Comparison of ENCODE assay signal across 8 cellular contexts in the genomic region with DNA sequence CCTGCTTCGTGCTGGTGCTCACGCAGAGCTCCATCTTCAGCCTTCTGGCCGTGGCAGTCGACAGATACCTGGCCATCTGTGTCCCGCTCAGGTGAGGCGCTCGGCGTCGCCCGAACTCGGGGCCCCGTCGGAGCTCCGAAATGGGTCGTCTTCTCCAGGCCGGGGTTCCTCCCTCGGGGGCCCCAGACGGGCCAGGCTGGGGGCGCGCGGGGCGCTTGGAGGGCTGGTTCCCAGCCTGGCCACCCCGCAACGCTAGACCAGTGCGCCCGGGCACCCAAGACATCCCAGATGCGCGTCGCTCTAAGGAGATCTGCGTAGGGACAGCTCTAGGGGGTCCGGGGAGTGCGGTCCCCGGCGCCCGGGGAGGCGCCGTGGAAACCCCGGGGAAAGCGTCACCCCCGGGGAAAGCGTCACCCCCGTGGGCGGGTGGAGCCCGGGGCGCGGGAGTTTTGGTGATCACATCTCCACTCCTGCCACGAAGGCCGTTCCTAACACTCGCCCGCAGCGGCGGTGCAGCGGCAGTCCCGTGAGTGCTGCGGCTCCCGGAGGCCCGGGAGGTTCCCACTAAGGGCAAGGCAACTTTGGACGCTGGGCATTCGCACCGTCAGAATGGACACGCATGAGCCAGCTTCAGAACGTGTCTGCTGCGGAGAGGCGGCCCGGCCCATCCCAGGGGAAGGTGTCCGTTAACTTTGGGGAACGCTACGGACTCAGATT. TPM values are rescaled to one million over a fixed set of nuclear protein-coding genes. Genes with fewer than 3 reads are reported as not detected.
DNase-seq lines count a peak whose midpoint lies in the region; ATAC-seq and TF ChIP-seq lines count a peak whose summit lies in the region.

No MANE protein-coding gene starts in this region.

- H3K9me3 Mint-ChIP-seq in endodermal cell (no peaks in the 10 kb centered on the region), naive B cell (peaks cover 0 to under 1% (median 0%) of the 10 kb centered on the region in 7 donors)

- no peaks in the 10 kb centered on the region for H3K79me2 ChIP-seq in SU-DHL-6 (ENCODE audit: insufficient read depth, low read length)

- no peaks in the 10 kb centered on the region for H4K20me1 ChIP-seq in SU-DHL-6 (ENCODE audit: low read depth, low read length)

- H3K27me3 Mint-ChIP-seq in endodermal cell (ENCODE audit: insufficient read depth) (peaks cover 56% of the 10 kb centered on the region), naive B cell (peaks cover 32 to 42% (median 36%) of the 10 kb centered on the region in 3 donors)

- peak overlapping the region; percentile 68 for H3K4me2 ChIP-seq in SU-DHL-6 (ENCODE audit: low read depth, low read length, poor library complexity, severe bottlenecking)

- H3K9me2 ChIP-seq in SU-DHL-6 (replicated peaks; ENCODE audit: insufficient read depth, low read length): no peaks in the 10 kb centered on the region

- DNase-seq in endodermal cell (no peak), naive B cell (no peak), upper lobe of right lung (peak; percentile 79), NCI-H146 treated with DMSO at 0.1 percent for 48 hours (lab: John Stamatoyannopoulos, UW; ENCODE audit: unreplicated experiment) (no peak)

- H3K4me3 Mint-ChIP-seq in endodermal cell: peak overlapping the region; percentile 48
- peak overlapping the region; percentile 21 to 87 (median 76) for H3K4me3 Mint-ChIP-seq in naive B cell

- H3K36me3 Mint-ChIP-seq in endodermal cell (ENCODE audit: low read depth) (no peaks in the 10 kb centered on the region), naive B cell (peaks cover 0 to 10% of the 10 kb centered on the region in 2 donors)

- H3K27me3 ChIP-seq in SU-DHL-6 (ENCODE audit: low read length): no peaks in the 10 kb centered on the region
- peaks cover 47% of the 10 kb centered on the region for H3K27me3 ChIP-seq in endodermal cell (ENCODE audit: control insufficient read depth, insufficient read depth, low read length, poor library complexity, severe bottlenecking)
- H3K27me3 ChIP-seq in upper lobe of right lung: no peaks in the 10 kb centered on the region

- 11 to 14% methylated on average over 41 to 68 of the region's 68 CpGs for WGBS in endodermal cell (ENCODE audit: insufficient coverage in 1 of 2, insufficient read length in 1 of 2), 2 experiments

- H3K4me1 ChIP-seq in endodermal cell (ENCODE audit: control insufficient read depth, insufficient read depth, low read length): no peaks in the 10 kb centered on the region
- peaks cover 17% of the 10 kb centered on the region for H3K4me1 ChIP-seq in upper lobe of right lung

- H2AFZ ChIP-seq in SU-DHL-6 (ENCODE audit: low read depth, low read length, severe bottlenecking): peak overlapping the region; percentile 96

- H3K9me3 ChIP-seq in SU-DHL-6 (ENCODE audit: insufficient read depth, low read length) (no peaks in the 10 kb centered on the region), endodermal cell (ENCODE audit: control insufficient read depth, low read length) (no peaks in the 10 kb centered on the region), upper lobe of right lung (no peaks in the 10 kb centered on the region)

- H3K4me1 Mint-ChIP-seq in endodermal cell (no peaks in the 10 kb centered on the region), naive B cell (peaks cover 9 to 15% (median 9%) of the 10 kb centered on the region in 3 donors)

- no peak for TF ChIP-seq CTCF in SU-DHL-6 (IDR thresholded peaks at IDR 0.05; ENCODE audit: insufficient read depth, low read length, poor library complexity, severe bottlenecking)
- TF ChIP-seq CTCF in endodermal cell (conservative IDR thresholded peaks at IDR 0.05): no peak
- TF ChIP-seq CTCF in upper lobe of right lung (IDR thresholded peaks at IDR 0.05): no peak

- intact Hi-C loops in upper lobe of right lung (cut with DNase I): no loop called here

- no peak overlapping the region for H3K27ac ChIP-seq in SU-DHL-6 (ENCODE audit: low read depth, low read length)
- no peak overlapping the region for H3K27ac ChIP-seq in endodermal cell (ENCODE audit: low read depth, low read length)
- peak overlapping the region; percentile 55 for H3K27ac ChIP-seq in upper lobe of right lung

- no peaks in the 10 kb centered on the region for H3K36me3 ChIP-seq in SU-DHL-6 (ENCODE audit: low read length)
- H3K36me3 ChIP-seq in endodermal cell (ENCODE audit: control insufficient read depth, insufficient read depth, low read length): no peaks in the 10 kb centered on the region
- no peaks in the 10 kb centered on the region for H3K36me3 ChIP-seq in upper lobe of right lung

- peak overlapping the region; percentile 54 for H3K9ac ChIP-seq in SU-DHL-6 (ENCODE audit: low read length)
- no peak overlapping the region for H3K9ac ChIP-seq in endodermal cell (ENCODE audit: extremely low read depth, low read length, poor library complexity, severe bottlenecking)

- H3K4me3 ChIP-seq in SU-DHL-6 (ENCODE audit: insufficient read depth, low read length, poor library complexity, severe bottlenecking) (peak overlapping the region; percentile 54), endodermal cell (ENCODE audit: low read length) (peak overlapping the region; percentile 76), upper lobe of right lung (peak overlapping the region; percentile 60)

- ATAC-seq in GM19438 (IDR thresholded peaks at IDR 0.05; ENCODE audit: low read depth, unreplicated experiment) (peak; percentile 17), naive B cell (ENCODE audit: low read depth in 2 of 2) (peak; percentile 21 to 35), upper lobe of right lung (peak; percentile 6), HG02884 (IDR thresholded peaks at IDR 0.05; ENCODE audit: unreplicated experiment) (no peak), GM18870 (IDR thresholded peaks at IDR 0.05; ENCODE audit: unreplicated experiment) (no peak)

- H3F3A ChIP-seq in SU-DHL-6 (ENCODE audit: insufficient read depth): no peaks in the 10 kb centered on the region

- H3K27ac Mint-ChIP-seq in endodermal cell: no peak overlapping the region
- peak overlapping the region in 1 of 6 donors; percentile 44 for H3K27ac Mint-ChIP-seq in naive B cell

RNA-seq across cellular contexts. Expression of gene ADORA2B, which starts 0.7 kb away (rescaled TPM):
- total RNA-seq in endodermal cell (1 to 10 TPM; 1.8 to 2.0 TPM), upper lobe of right lung (7.1 TPM)
- polyA plus RNA-seq in endodermal cell (2013, experiment 1 of 2): 3.3 TPM
- polyA plus RNA-seq in endodermal cell (2013, experiment 2 of 2): 4.0 TPM
- 1 to 10 TPM in 3 of 6 donors, under 1 TPM in 3; 0.20 to 1.6 (median 0.99) TPM for polyA plus RNA-seq in naive B cell (ENCODE audit: low read depth in 6 of 6)

RNA-seq across cellular contexts. Expression of gene ZSWIM7, which starts 53.9 kb away (rescaled TPM):
- 10 to 100 TPM; 45.5 to 58.8 TPM for total RNA-seq in endodermal cell
- 53.4 TPM for polyA plus RNA-seq in endodermal cell (2013, experiment 1 of 2)
- 50.8 TPM for polyA plus RNA-seq in endodermal cell (2013, experiment 2 of 2)
- polyA plus RNA-seq in naive B cell (ENCODE audit: low read depth in 6 of 6): 100 to 1,000 TPM in 1 of 6 donors, 10 to 100 TPM in 5; 55.7 to 111 (median 82.1) TPM
- 27.4 TPM for total RNA-seq in upper lobe of right lung

RNA-seq across cellular contexts. Expression of gene TTC19, which starts 54.0 kb away (rescaled TPM):
- total RNA-seq in endodermal cell: 10 to 100 TPM; 48.2 to 53.2 TPM
- 46.0 TPM for polyA plus RNA-seq in endodermal cell (2013, experiment 1 of 2)
- 45.3 TPM for polyA plus RNA-seq in endodermal cell (2013, experiment 2 of 2)
- polyA plus RNA-seq in naive B cell (ENCODE audit: low read depth in 6 of 6): 10 to 100 TPM; 35.1 to 49.5 (median 37.4) TPM
- total RNA-seq in upper lobe of right lung: 34.9 TPM

Comparison
In these comparisons a context has a peak if more than half of its experiments do, and no peak if none do; other contexts are left out.
1. ATAC-seq: peak in GM19438 (single experiment), naive B cell (2 of 2) and upper lobe of right lung (single experiment); none in HG02884 (single experiment) and GM18870 (single experiment).
2. Peak in every context shown above with its lines, with median percentiles within 50 percentile points of each other: H3K4me3 ChIP-seq.